In the genomic region with DNA sequence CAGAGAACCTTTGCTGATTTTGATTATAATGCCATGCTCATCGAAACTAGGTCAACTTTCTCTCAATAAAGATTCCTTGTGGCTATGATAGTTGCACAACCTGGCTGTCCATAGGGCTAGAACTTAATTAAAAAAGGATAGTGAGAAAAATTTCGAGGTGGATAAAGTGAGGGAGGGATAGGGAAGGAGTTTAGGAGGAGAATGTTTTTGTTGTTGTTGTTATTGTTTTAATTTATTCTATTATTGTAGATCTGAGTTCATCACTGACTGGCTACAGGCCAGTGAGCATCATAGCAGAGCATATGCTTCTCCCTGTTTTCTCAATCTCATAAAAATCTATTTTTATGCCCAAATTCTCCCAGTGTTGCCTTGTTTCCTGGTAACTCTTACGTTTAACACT, we compare ENCODE assay signal across 29 cellular contexts.
"Had no signal": no experiment of that assay in that cellular context is flagged by ENCODE, and none has a peak within 500 bp of the region (broad histone marks: within the 10 kb centered on the region; RNA-seq: fewer than 3 reads in every experiment).

No MANE protein-coding gene starts in this region.

- H3K27ac ChIP-seq: adrenal gland, ascending aorta, body of pancreas, brain microvascular endothelial cell, breast epithelium, cardiac muscle cell had no signal

- H3K4me1 ChIP-seq: adrenal gland, ascending aorta, body of pancreas, breast epithelium had no signal

- H3K27me3 ChIP-seq: adrenal gland, ascending aorta, body of pancreas, brain microvascular endothelial cell, breast epithelium, cardiac muscle cell had no signal

- H3K4me3 ChIP-seq: adrenal gland, ascending aorta, body of pancreas, breast epithelium, cardiac muscle cell had no signal

- H3K9me3 ChIP-seq: adrenal gland, ascending aorta, body of pancreas, breast epithelium had no signal

- H3K36me3 ChIP-seq: adrenal gland, ascending aorta, brain microvascular endothelial cell, breast epithelium, cardiac muscle cell had no signal

- DNase-seq: activated effector memory CD4-positive, alpha-beta T cell treated with anti-CD3 and anti-CD28 coated beads, Interleukin-2, amount 50 U/mL, for 16 hours; activated effector memory CD4-positive, alpha-beta T cell treated with Interleukin-2 at 50 U/mL for 16 hours; activated gamma-delta T cell; activated gamma-delta T cell treated with Interleukin-2 at 50 U/mL for 16 hours; activated naive CD4-positive, alpha-beta T cell; activated naive CD4-positive, alpha-beta T cell treated with anti-CD3 and anti-CD28 coated beads for 36 hours; activated naive CD4-positive, alpha-beta T cell treated with anti-CD3 and anti-CD28 coated beads, Interleukin-2, amount 10 ng/mL, durations not matched to agents 7 days and 5 days; activated naive CD4-positive, alpha-beta T cell treated with anti-CD3 and anti-CD28 coated beads, Interleukin-2, amount 50 U/mL, for 16 hours; activated naive CD4-positive, alpha-beta T cell treated with Interleukin-2 at 50 U/mL for 16 hours; activated naive CD8-positive, alpha-beta T cell treated with anti-CD3 and anti-CD28 coated beads for 36 hours; activated naive CD8-positive, alpha-beta T cell treated with anti-CD3 and anti-CD28 coated beads, Interleukin-2, amount 10 ng/mL, durations not matched to agents 7 days and 5 days; activated naive CD8-positive, alpha-beta T cell treated with anti-CD3 and anti-CD28 coated beads, Interleukin-2, amount 50 U/mL, for 24 hours; activated T-cell treated with anti-CD3 and anti-CD28 coated beads, Interleukin-2, amount 50 U/mL, for 1 hour; activated T-cell treated with anti-CD3 and anti-CD28 coated beads, Interleukin-2, amount 50 U/mL, for 24 hours; activated T-cell treated with anti-CD3 and anti-CD28 coated beads, Interleukin-2, amount 50 U/mL, for 4 hours; activated T-cell treated with anti-CD3 and anti-CD28 coated beads, Interleukin-2, amount 50 U/mL, for 48 hours; activated T-cell treated with anti-CD3 and anti-CD28 coated beads, Interleukin-2, amount 50 U/mL, for 72 hours; adrenal gland; amniotic stem cell; amygdala; anterior cingulate cortex; aorta; body of pancreas; brain microvascular endothelial cell; central memory CD4-positive, alpha-beta T cell; cerebellar nuclear complex had no signal
